Comparison of ENCODE assay signal across 1 cellular context in the genomic region with DNA sequence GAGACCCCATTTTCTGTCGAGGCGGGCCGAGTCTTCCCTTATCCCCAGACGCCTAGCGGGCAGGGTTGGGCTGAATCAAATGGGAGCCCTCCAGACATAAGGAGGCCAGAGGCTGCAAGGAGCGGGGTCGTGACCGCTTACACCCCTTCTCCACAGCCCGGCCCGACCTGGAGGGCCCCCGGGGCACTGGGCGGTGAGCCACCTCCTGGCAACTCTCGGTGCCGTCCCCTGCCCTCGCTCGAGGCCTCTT.
TF ChIP-seq lines count a peak whose summit lies in the region.

No MANE protein-coding gene starts in this region.

TF ChIP-seq in HCT116, 20 proteins besides CTCF, POLR2A, EP300 and RAD21 (continued from another document):
- TF ChIP-seq SP1 (IDR thresholded peaks at IDR 0.05; ENCODE audit: low read depth) (no peak), REST (IDR thresholded peaks at IDR 0.05; ENCODE audit: low read depth) (no peak), ZFX (IDR thresholded peaks at IDR 0.05) (no peak), SIN3A (IDR thresholded peaks at IDR 0.05; ENCODE audit: low read depth) (no peak), FOSL1 (IDR thresholded peaks at IDR 0.05; ENCODE audit: low read depth) (no peak)
